ENCODE assay signal across 12 cellular contexts in the genomic region with DNA sequence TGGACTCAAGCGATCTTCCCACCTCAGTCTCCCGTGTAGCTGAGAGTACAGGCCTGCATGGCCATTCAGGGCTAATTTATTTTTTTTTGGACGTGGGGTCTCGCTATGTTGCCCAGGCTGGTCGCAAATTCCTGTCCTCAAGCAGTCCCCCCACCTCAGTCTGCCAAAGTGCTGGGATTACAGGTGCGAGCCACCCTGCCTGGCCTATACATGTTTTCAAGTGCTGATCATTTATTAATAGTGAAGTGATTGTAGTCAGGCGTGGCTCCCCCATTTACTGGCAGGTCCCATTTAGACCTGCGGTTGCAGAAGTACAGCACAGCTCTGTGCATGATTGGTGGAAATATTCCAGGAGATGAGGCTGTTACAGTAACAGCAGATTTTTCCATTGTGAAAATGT. TPM values are rescaled to one million over a fixed set of nuclear protein-coding genes. Genes with fewer than 3 reads are reported as not detected.
DNase-seq lines count a peak whose midpoint lies in the region; ATAC-seq and TF ChIP-seq lines count a peak whose summit lies in the region.
"Had no signal": no experiment of that assay in that cellular context is flagged by ENCODE, and none has a peak within 500 bp of the region (broad histone marks: within the 10 kb centered on the region; RNA-seq: fewer than 3 reads in every experiment).

No MANE protein-coding gene starts in this region.

- CTCF ChIA-PET in Calu3 (lab: Charles Lee), result no interaction called here

- intact Hi-C loops in Calu3 (cut with micrococcal nuclease; ENCODE audit: unreplicated experiment) (no loop called here), psoas muscle (cut with DNase I) (no loop called here)

- no peak for TF ChIP-seq POLR2A in gastroesophageal sphincter (IDR thresholded peaks at IDR 0.05)

- H3K9me3 ChIP-seq in RWPE2 (ENCODE audit: severe bottlenecking), result no peaks in the 10 kb centered on the region
- H3K9me3 ChIP-seq in gastroesophageal sphincter, result no peaks in the 10 kb centered on the region
- H3K9me3 ChIP-seq in psoas muscle, result no peaks in the 10 kb centered on the region
- no peaks in the 10 kb centered on the region for H3K9me3 ChIP-seq in WERI-Rb-1 (ENCODE audit: severe bottlenecking)
- H3K9me3 ChIP-seq: HAP-1 had no signal

- ATAC-seq in RWPE2 (ENCODE audit: low read depth), result no peak
- ATAC-seq in gastroesophageal sphincter, result no peak
- ATAC-seq in psoas muscle, result peak in 1 of 4 donors; percentile 44

- H3K27me3 ChIP-seq in RWPE2 (ENCODE audit: insufficient read depth, poor library complexity, severe bottlenecking) (no peaks in the 10 kb centered on the region), gastroesophageal sphincter (no peaks in the 10 kb centered on the region), psoas muscle (ENCODE audit: insufficient read depth in 3 of 3, low read length in 2 of 3) (no peaks in the 10 kb centered on the region), WERI-Rb-1 (ENCODE audit: insufficient read depth, low read depth, severe bottlenecking) (no peaks in the 10 kb centered on the region)

- no peak overlapping the region for H3K4me3 Mint-ChIP-seq in Calu3 (ENCODE audit: low read depth, unreplicated experiment)
- no peak overlapping the region for H3K4me3 Mint-ChIP-seq in glutamatergic neuron (ENCODE audit: unreplicated experiment)

- H3K27ac Mint-ChIP-seq in Calu3 (ENCODE audit: unreplicated experiment), result peak overlapping the region; percentile 13
- no peak overlapping the region for H3K27ac Mint-ChIP-seq in glutamatergic neuron (ENCODE audit: unreplicated experiment)

- H3K36me3 ChIP-seq in RWPE2 (ENCODE audit: low read depth) (peaks cover 27% of the 10 kb centered on the region), gastroesophageal sphincter (no peaks in the 10 kb centered on the region), psoas muscle (ENCODE audit: insufficient read depth in 1 of 2, low read depth in 1 of 2) (no peaks in the 10 kb centered on the region), WERI-Rb-1 (peaks cover 41% of the 10 kb centered on the region)

- H3K4me3 ChIP-seq in RWPE2 (ENCODE audit: severe bottlenecking) (no peak overlapping the region), gastroesophageal sphincter (no peak overlapping the region), psoas muscle (no peak overlapping the region), WERI-Rb-1 (ENCODE audit: low read depth, low read length) (no peak overlapping the region)
- H3K4me3 ChIP-seq: HAP-1 had no signal

- BruUV-seq in Calu3 (replicated peaks; lab: Mats Ljungman, UMichigan), result no TSS peak

- no peak for TF ChIP-seq EP300 in gastroesophageal sphincter (IDR thresholded peaks at IDR 0.05)

- peaks cover 53% of the 10 kb centered on the region for H3K4me1 Mint-ChIP-seq in Calu3 (ENCODE audit: low read depth, unreplicated experiment)
- peaks cover 35% of the 10 kb centered on the region for H3K4me1 Mint-ChIP-seq in glutamatergic neuron (ENCODE audit: low read depth, unreplicated experiment)

- peaks cover 25% of the 10 kb centered on the region for H3K36me3 Mint-ChIP-seq in Calu3 (ENCODE audit: insufficient read depth, unreplicated experiment)
- H3K36me3 Mint-ChIP-seq in glutamatergic neuron (ENCODE audit: unreplicated experiment), result no peaks in the 10 kb centered on the region

- H3K27ac ChIP-seq in RWPE2 (ENCODE audit: poor library complexity, severe bottlenecking) (peak overlapping the region; percentile 87), gastroesophageal sphincter (peak overlapping the region in 3 of 4 donors; percentile 20 to 83 (median 78)), psoas muscle (peak overlapping the region; percentile 77), WERI-Rb-1 (no peak overlapping the region)

- DNase-seq in Calu3, result no peak
- no peak for DNase-seq in RWPE2 (ENCODE audit: low spot score)
- no peak for DNase-seq in psoas muscle
- no peak for DNase-seq in stimulated activated naive CD4-positive, alpha-beta T cell treated with Interleukin-2 at 50 U/mL for 16 hours (lab: John Stamatoyannopoulos, UW)
- DNase-seq in WERI-Rb-1, result no peak
- DNase-seq in glutamatergic neuron, result no peak
- DNase-seq: NCI-H2029 treated with DMSO at 0.1 percent for 48 hours; stimulated activated CD8-positive, alpha-beta memory T cell treated with anti-CD3 and anti-CD28 coated beads, Interleukin-4, amount 100 ng/mL, for 48 hours; T-helper 1 cell had no signal

- WGBS in gastroesophageal sphincter (ENCODE audit: low coverage in 1 of 2), 2 donors, result 52 to 74% methylated on average over 3 to 5 of the region's 8 CpGs
- WGBS in psoas muscle, 3 donors, result 71 to 79% (median 72%) methylated on average over 8 of the region's 8 CpGs

- H3K4me1 ChIP-seq in RWPE2 (ENCODE audit: insufficient read depth, poor library complexity, severe bottlenecking) (peaks cover 46% of the 10 kb centered on the region), gastroesophageal sphincter (peaks cover 11 to 97% (median 59%) of the 10 kb centered on the region in 3 donors), psoas muscle (peaks cover 78% of the 10 kb centered on the region)

- H3K9me3 Mint-ChIP-seq in Calu3 (ENCODE audit: low read depth, unreplicated experiment) (no peaks in the 10 kb centered on the region), glutamatergic neuron (ENCODE audit: unreplicated experiment) (no peaks in the 10 kb centered on the region)
- H3K9me3 Mint-ChIP-seq: IgD-negative memory B cell had no signal

- TF ChIP-seq CTCF in Calu3 (IDR thresholded peaks at IDR 0.05; ENCODE audit: unreplicated experiment), result no peak
- no peak for TF ChIP-seq CTCF in RWPE2 (IDR thresholded peaks at IDR 0.05; ENCODE audit: poor library complexity, severe bottlenecking)
- no peak for TF ChIP-seq CTCF in gastroesophageal sphincter (IDR thresholded peaks at IDR 0.05)
- TF ChIP-seq CTCF in psoas muscle (IDR thresholded peaks at IDR 0.05), result no peak
- no peak for TF ChIP-seq CTCF in WERI-Rb-1 (IDR thresholded peaks at IDR 0.05; ENCODE audit: low read depth, low read length)
- TF ChIP-seq CTCF in glutamatergic neuron (IDR thresholded peaks at IDR 0.05; ENCODE audit: partially characterized antibody, unreplicated experiment), result no peak

- H3K27me3 Mint-ChIP-seq in Calu3 (ENCODE audit: unreplicated experiment), result no peaks in the 10 kb centered on the region
- H3K27me3 Mint-ChIP-seq in glutamatergic neuron (ENCODE audit: unreplicated experiment), result peaks cover 4% of the 10 kb centered on the region
- H3K27me3 Mint-ChIP-seq: IgD-negative memory B cell had no signal

RNA-seq across cellular contexts. Expression of gene FOXK2, which starts 8.4 kb away (rescaled TPM):
- total RNA-seq in Calu3 (2022) (96.2 TPM in 2 replicates), gastroesophageal sphincter (10 to 100 TPM; 35.1 to 63.4 (median 52.6) TPM), psoas muscle (10 to 100 TPM; 53.6 to 91.6 (median 66.2) TPM), glutamatergic neuron (ENCODE audit: unreplicated experiment) (95.7 TPM)
- polyA plus RNA-seq in psoas muscle, result 10 to 100 TPM; 38.9 to 96.4 (median 45.9) TPM
